Comparison of ENCODE assay signal across 8 cellular contexts in the genomic region with DNA sequence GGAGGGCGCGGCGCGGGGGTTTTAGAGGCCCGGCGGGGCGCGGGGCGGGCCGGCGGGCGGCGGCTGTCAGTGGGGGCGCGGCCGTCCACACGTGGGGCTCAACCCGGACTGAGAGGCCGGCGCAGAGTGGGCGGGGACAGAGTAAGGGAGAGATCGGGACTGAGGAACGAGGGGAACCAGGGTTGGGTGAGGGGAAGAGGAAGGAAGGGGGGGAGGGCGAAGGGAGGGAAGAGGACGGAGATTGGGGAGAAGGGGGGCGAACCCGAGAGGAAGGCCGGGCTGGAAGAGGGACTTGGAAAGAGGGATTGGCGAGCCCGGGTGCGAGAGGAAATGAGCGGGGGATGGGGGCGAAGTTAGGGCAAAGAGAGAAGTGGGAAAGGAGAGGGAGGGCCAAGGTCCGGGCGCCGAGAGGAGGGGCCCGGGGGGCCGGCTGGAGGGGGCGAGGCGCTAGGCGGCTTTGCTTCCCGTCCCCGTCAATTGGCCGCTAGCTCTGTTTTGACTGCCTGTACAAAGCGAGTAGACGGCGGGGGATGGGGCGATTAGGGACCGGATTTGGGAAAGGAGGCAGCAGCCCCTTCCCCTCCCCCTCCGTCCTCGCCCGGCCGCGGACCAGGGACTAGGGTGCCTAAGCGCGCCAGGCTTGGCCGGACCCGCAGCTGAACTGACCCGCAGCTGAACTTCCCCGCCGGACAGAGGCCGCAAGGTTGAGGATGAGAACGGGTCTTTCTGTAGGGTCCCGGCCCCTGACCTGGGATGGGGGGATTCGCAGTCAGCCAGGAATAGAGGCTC. TPM values are rescaled to one million over a fixed set of nuclear protein-coding genes. Genes with fewer than 3 reads are reported as not detected.
DNase-seq lines count a peak whose midpoint lies in the region; ATAC-seq, FAIRE-seq and TF ChIP-seq lines count a peak whose summit lies in the region.

No MANE protein-coding gene starts in this region.

- H3K4me3 ChIP-seq in ascending aorta (peak overlapping the region; percentile 53 to 63), iPS-20b (ENCODE audit: low read length) (peak overlapping the region; percentile 62), small intestine (ENCODE audit: low read depth in 1 of 2, low read length in 2 of 2) (peak overlapping the region; percentile 4 to 21)

- no peaks in the 10 kb centered on the region for H3K36me3 ChIP-seq in ascending aorta
- H3K36me3 ChIP-seq in iPS-20b (ENCODE audit: insufficient read depth, low read depth, low read length) = no peaks in the 10 kb centered on the region
- H3K36me3 ChIP-seq in small intestine (ENCODE audit: control insufficient read depth in 2 of 2, insufficient read depth in 2 of 2, low read length in 2 of 2) = no peaks in the 10 kb centered on the region

- H3K27ac ChIP-seq in ascending aorta (no peak overlapping the region), iPS-20b (ENCODE audit: low read length) (no peak overlapping the region), small intestine (ENCODE audit: low read depth in 1 of 2, low read length in 1 of 2) (no peak overlapping the region)

- no peak for TF ChIP-seq CTCF in ascending aorta (IDR thresholded peaks at IDR 0.05)

- peak; percentile 67 for DNase-seq in A172 (ENCODE audit: low spot score)
- peak; percentile 47 for DNase-seq in HPDE6-E6E7 (ENCODE audit: extremely low spot score)
- peak in 1 of 2 donors; percentile 63 for DNase-seq in ascending aorta (ENCODE audit: low spot score in 2 of 2)
- no peak for DNase-seq in small intestine
- no peak for DNase-seq in activated effector memory CD4-positive, alpha-beta T cell treated with Interleukin-2 at 50 U/mL for 16 hours

- H3K9me3 ChIP-seq in ascending aorta (no peaks in the 10 kb centered on the region), iPS-20b (ENCODE audit: insufficient read depth, low read depth, low read length) (no peaks in the 10 kb centered on the region), small intestine (ENCODE audit: control insufficient read depth, low read depth) (no peaks in the 10 kb centered on the region)

- 1 to 5% (median 5%) methylated on average over 56 to 65 of the region's 65 CpGs for WGBS in small intestine, 3 donors

- intact Hi-C loops in ascending aorta (cut with DNase I) = no loop called here

- H3K4me1 ChIP-seq in ascending aorta (peaks cover 6% of the 10 kb centered on the region in 2 donors), iPS-20b (ENCODE audit: insufficient read depth, low read length) (peaks cover 4% of the 10 kb centered on the region; the same call in 1 of the 2 replicates), small intestine (ENCODE audit: control insufficient read depth in 2 of 2, insufficient read depth in 1 of 2, low read depth in 1 of 2, low read length in 1 of 2) (no peaks in the 10 kb centered on the region)

- H3K9ac ChIP-seq in iPS-20b (ENCODE audit: low read depth, low read length) = peak overlapping the region; percentile 68; the same call in 1 of the 2 replicates

- ATAC-seq in GM18502 (IDR thresholded peaks at IDR 0.05; ENCODE audit: poor library complexity, unreplicated experiment) (no peak), GM21737 (IDR thresholded peaks at IDR 0.05; ENCODE audit: unreplicated experiment) (no peak)

- peaks cover 15% of the 10 kb centered on the region for H3K27me3 ChIP-seq in ascending aorta
- peaks cover 53% of the 10 kb centered on the region for H3K27me3 ChIP-seq in iPS-20b (ENCODE audit: insufficient read depth, low read length)
- peaks cover 5 to 11% of the 10 kb centered on the region in 2 donors for H3K27me3 ChIP-seq in small intestine (ENCODE audit: control insufficient read depth in 2 of 2, insufficient read depth in 2 of 2, low read length in 2 of 2)

- FAIRE-seq in small intestine (lab: Jason Lieb, UNC) = no peak

RNA-seq across cellular contexts. Expression of a gene that starts 0.4 kb away (rescaled TPM):
- 11.6 and 11.8 TPM in 2 replicates for total RNA-seq in A172 (2014; rRNA removed; shearing (Covaris generic))
- 0.11 TPM for total RNA-seq in ascending aorta
- polyA plus RNA-seq in small intestine = under 1 TPM in 2 of 3 donors, not detected in 1; under 0.01 to 0.21 TPM

Comparison
In these comparisons a context has a peak if more than half of its experiments do, and no peak if none do; other contexts are left out.
1. DNase-seq: peak in A172 (single experiment) and HPDE6-E6E7 (single experiment); none in small intestine (single experiment) and activated effector memory CD4-positive, alpha-beta T cell treated with Interleukin-2 at 50 U/mL for 16 hours (single experiment).
2. RNA of a gene that starts 0.4 kb away (total RNA-seq): 11.6 to 11.8 TPM in A172; 0.11 TPM in ascending aorta (single experiment); every median in the first group is over 10 times any median in the second.
3. Peak in every context shown above with its lines, with median percentiles within 50 percentile points of each other: H3K4me3 ChIP-seq.